Comparison of ENCODE assay signal across 29 cellular contexts in the genomic region with DNA sequence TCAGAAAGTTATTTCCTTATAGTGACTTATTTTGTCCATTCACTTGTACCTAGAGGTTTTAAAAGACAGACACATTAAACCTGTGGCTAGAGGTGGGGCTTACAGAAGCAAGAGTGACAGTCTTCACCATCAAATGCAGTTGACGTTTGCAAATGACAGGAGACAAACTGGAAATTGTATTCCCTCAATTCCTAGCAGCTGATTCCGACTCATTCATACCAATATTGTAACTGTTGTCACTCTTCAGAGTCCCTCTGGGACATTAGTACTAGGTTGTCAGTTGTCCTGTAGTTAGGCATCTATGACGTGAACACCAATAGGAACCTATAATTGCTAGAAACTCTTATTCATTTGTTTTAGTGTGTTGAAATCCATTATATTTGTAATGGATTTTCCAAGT.
"Had no signal": no experiment of that assay in that cellular context is flagged by ENCODE, and none has a peak within 500 bp of the region (broad histone marks: within the 10 kb centered on the region; RNA-seq: fewer than 3 reads in every experiment).

No MANE protein-coding gene starts in this region.

- H3K4me1 Mint-ChIP-seq: endodermal cell had no signal

- H3K27me3 Mint-ChIP-seq: dendritic cell treated with granulocyte-macrophage colony-stimulating factor and Interleukin-4, amounts not matched to agents 40 ng/mL and 50 ng/mL, for 4 days; effector memory CD8-positive, alpha-beta T cell had no signal

- FAIRE-seq: colon, endometrium, endothelial cell of umbilical vein, frontal cortex had no signal

- H3K4me3 Mint-ChIP-seq: dendritic cell treated with granulocyte-macrophage colony-stimulating factor and Interleukin-4, amounts not matched to agents 40 ng/mL and 50 ng/mL, for 4 days; effector memory CD8-positive, alpha-beta T cell; endodermal cell had no signal

- H3K4me3 ChIP-seq: colonic mucosa, coronary artery, dorsolateral prefrontal cortex, esophagus muscularis mucosa, esophagus squamous epithelium, gastrocnemius medialis, gastroesophageal sphincter, heart left ventricle, heart right ventricle had no signal

- H3K9me3 ChIP-seq: colonic mucosa, esophagus squamous epithelium, gastrocnemius medialis had no signal

- H3K27ac ChIP-seq: colonic mucosa, coronary artery, dorsolateral prefrontal cortex, epithelial cell of prostate, esophagus muscularis mucosa, esophagus squamous epithelium, foreskin keratinocyte, gastrocnemius medialis, gastroesophageal sphincter, heart left ventricle, heart right ventricle had no signal

- H3K27me3 ChIP-seq: colonic mucosa, dorsolateral prefrontal cortex, esophagus muscularis mucosa, esophagus squamous epithelium, foreskin keratinocyte, gastrocnemius medialis, gastroesophageal sphincter, heart left ventricle, heart right ventricle had no signal

- DNase-seq: colonic mucosa; cortex of kidney; dermis blood vessel endothelial cell; dorsolateral prefrontal cortex; effector CD4-positive, alpha-beta T cell; effector CD8-positive, alpha-beta T cell; effector memory CD4-positive, alpha-beta T cell; effector memory CD8-positive, alpha-beta T cell; endodermal cell; erythroblast; esophagus squamous epithelium; foreskin fibroblast; foreskin keratinocyte; foreskin melanocyte; gastrocnemius medialis; glutamatergic neuron; head of caudate nucleus; heart left ventricle; heart right ventricle had no signal

- H3K4me1 ChIP-seq: colonic mucosa, esophagus muscularis mucosa, esophagus squamous epithelium, foreskin keratinocyte, gastrocnemius medialis, gastroesophageal sphincter, heart left ventricle, heart right ventricle had no signal

- H3K36me3 ChIP-seq: colonic mucosa, esophagus muscularis mucosa, esophagus squamous epithelium, gastrocnemius medialis, gastroesophageal sphincter, heart left ventricle, heart right ventricle had no signal

- H3K27ac Mint-ChIP-seq: dendritic cell treated with granulocyte-macrophage colony-stimulating factor and Interleukin-4, amounts not matched to agents 40 ng/mL and 50 ng/mL, for 4 days; effector memory CD8-positive, alpha-beta T cell; endodermal cell had no signal

- ATAC-seq: effector memory CD8-positive, alpha-beta T cell; esophagus mucosa; foreskin keratinocyte; gastrocnemius medialis; gastroesophageal sphincter; heart left ventricle; heart right ventricle had no signal
